In genomic region chr11:24267015-24267414, GRCh38 we compare ENCODE assay signal across 21 cellular contexts.
DNase-seq lines count a peak whose midpoint lies in the region; ATAC-seq and TF ChIP-seq lines count a peak whose summit lies in the region.
"Had no signal": no experiment of that assay in that cellular context is flagged by ENCODE, and none has a peak within 500 bp of the region (broad histone marks: within the 10 kb centered on the region; RNA-seq: fewer than 3 reads in every experiment).

No MANE protein-coding gene starts in this region.

- peak in 2 of 3 experiments; percentile 52 to 81 for DNase-seq in NCI-H1417 (lab: John Stamatoyannopoulos, UW)
- no peak for DNase-seq in NCI-H1417 treated with DMSO at 0.1 percent for 48 hours (lab: John Stamatoyannopoulos, UW)
- peak; percentile 50 for DNase-seq in GM23338 (ENCODE audit: low spot score)
- DNase-seq in glutamatergic neuron = peak; percentile 26
- DNase-seq in neural progenitor cell (ENCODE audit: low spot score) = peak; percentile 50
- DNase-seq in DMS79 (lab: John Stamatoyannopoulos, UW) = no peak
- DNase-seq in gastrocnemius medialis = no peak
- DNase-seq: CD4-positive, CD25-positive, alpha-beta regulatory T cell; COR-L47; DMS153; GOT3; Kasumi-1; MG63; NCI-H1048; NCI-H146; NCI-H2029 treated with DMSO at 0.1 percent for 48 hours; NCI-H226; NCI-H524 treated with DMSO at 0.1 percent for 48 hours; SHP77; SK-N-SH had no signal

- H3K4me3 Mint-ChIP-seq in GM23338 (no peak overlapping the region), glutamatergic neuron (ENCODE audit: unreplicated experiment) (no peak overlapping the region), neural progenitor cell (no peak overlapping the region)
- H3K4me3 Mint-ChIP-seq: B cell; CD4-positive, CD25-positive, alpha-beta regulatory T cell had no signal

- no peak for TF ChIP-seq CTCF in GM23338 (conservative IDR thresholded peaks at IDR 0.05; ENCODE audit: low read depth in 2 of 2)
- TF ChIP-seq CTCF in glutamatergic neuron (IDR thresholded peaks at IDR 0.05; ENCODE audit: partially characterized antibody, unreplicated experiment) = no peak
- no peak for TF ChIP-seq CTCF in neural progenitor cell (IDR thresholded peaks at IDR 0.05)
- TF ChIP-seq CTCF in gastrocnemius medialis (IDR thresholded peaks at IDR 0.05 in 4 of 5, conservative IDR thresholded peaks at IDR 0.05 in 1 of 5) = no peak

- no peaks in the 10 kb centered on the region for H3K9me2 ChIP-seq in GM23338 (ENCODE audit: insufficient read depth)
- H3K9me2 ChIP-seq: SK-N-SH had no signal

- H3K4me3 ChIP-seq in GM23338 (no peak overlapping the region), neural progenitor cell (no peak overlapping the region), gastrocnemius medialis (no peak overlapping the region)
- H3K4me3 ChIP-seq: MG63 had no signal

- no peak overlapping the region for H3K9ac ChIP-seq in neural progenitor cell
- H3K9ac ChIP-seq: SK-N-SH had no signal

- H3K27ac Mint-ChIP-seq in GM23338 (no peak overlapping the region), glutamatergic neuron (ENCODE audit: unreplicated experiment) (no peak overlapping the region), neural progenitor cell (peak overlapping the region; percentile 61)
- H3K27ac Mint-ChIP-seq: B cell; CD4-positive, CD25-positive, alpha-beta regulatory T cell had no signal

- peaks cover 2% of the 10 kb centered on the region for H3K27me3 Mint-ChIP-seq in GM23338 (ENCODE audit: insufficient read depth, low read depth, poor library complexity)
- no peaks in the 10 kb centered on the region for H3K27me3 Mint-ChIP-seq in glutamatergic neuron (ENCODE audit: unreplicated experiment)
- H3K27me3 Mint-ChIP-seq in neural progenitor cell (ENCODE audit: insufficient read depth, low read depth) = peaks cover 2% of the 10 kb centered on the region
- H3K27me3 Mint-ChIP-seq: B cell; CD4-positive, CD25-positive, alpha-beta regulatory T cell had no signal

- ATAC-seq in GM23338 (peak; percentile 35; the same call in 2 of the 3 replicates), gastrocnemius medialis (no peak)

- intact Hi-C loops in gastrocnemius medialis (cut with DNase I; ENCODE audit: low total_unique reads) = no loop called here

- H3K36me3 ChIP-seq in GM23338 (ENCODE audit: insufficient read depth) = no peaks in the 10 kb centered on the region
- no peaks in the 10 kb centered on the region for H3K36me3 ChIP-seq in neural progenitor cell
- no peaks in the 10 kb centered on the region for H3K36me3 ChIP-seq in gastrocnemius medialis
- H3K36me3 ChIP-seq: MG63 had no signal

- H3K79me2 ChIP-seq in GM23338 (replicated peaks; ENCODE audit: insufficient read depth) (no peaks in the 10 kb centered on the region), neural progenitor cell (ENCODE audit: low read depth) (no peaks in the 10 kb centered on the region)

- H3K27me3 ChIP-seq in GM23338 (ENCODE audit: insufficient read depth) (no peaks in the 10 kb centered on the region), neural progenitor cell (no peaks in the 10 kb centered on the region), gastrocnemius medialis (no peaks in the 10 kb centered on the region)
- H3K27me3 ChIP-seq: MG63 had no signal

- H3K36me3 Mint-ChIP-seq in GM23338 (ENCODE audit: low read depth) (no peaks in the 10 kb centered on the region), glutamatergic neuron (ENCODE audit: unreplicated experiment) (no peaks in the 10 kb centered on the region), neural progenitor cell (no peaks in the 10 kb centered on the region)
- H3K36me3 Mint-ChIP-seq: CD4-positive, CD25-positive, alpha-beta regulatory T cell had no signal

- in situ Hi-C loops in gastrocnemius medialis (cut with MboI; ENCODE audit: low sequenced_read_pairs in 4 of 4) = no loop called here

- H3K9me3 Mint-ChIP-seq in GM23338 (peaks cover 4% of the 10 kb centered on the region; the same call in 1 of the 3 replicates), glutamatergic neuron (ENCODE audit: unreplicated experiment) (no peaks in the 10 kb centered on the region), neural progenitor cell (peaks cover 9% of the 10 kb centered on the region)

- H4K20me1 ChIP-seq in GM23338 (replicated peaks; ENCODE audit: insufficient read depth) (no peaks in the 10 kb centered on the region), neural progenitor cell (ENCODE audit: low read depth) (no peaks in the 10 kb centered on the region)

- no peak overlapping the region for H2AFZ ChIP-seq in GM23338
- H2AFZ ChIP-seq in neural progenitor cell (replicated peaks) = no peak overlapping the region

- H3K27ac ChIP-seq in GM23338 (ENCODE audit: low read depth) (no peak overlapping the region), neural progenitor cell (no peak overlapping the region), gastrocnemius medialis (no peak overlapping the region)

- H3K4me1 ChIP-seq in GM23338 (ENCODE audit: insufficient read depth) (no peaks in the 10 kb centered on the region), neural progenitor cell (no peaks in the 10 kb centered on the region), gastrocnemius medialis (no peaks in the 10 kb centered on the region)

- H3K4me2 ChIP-seq in GM23338 = no peak overlapping the region
- H3K4me2 ChIP-seq in neural progenitor cell = no peak overlapping the region
- H3K4me2 ChIP-seq: SK-N-SH had no signal

- H3K9me3 ChIP-seq in neural progenitor cell (ENCODE audit: low read depth) = no peaks in the 10 kb centered on the region
- H3K9me3 ChIP-seq in gastrocnemius medialis = no peaks in the 10 kb centered on the region
- H3K9me3 ChIP-seq: MG63, SK-N-SH had no signal

- no peaks in the 10 kb centered on the region for H3K4me1 Mint-ChIP-seq in GM23338
- peaks cover 1% of the 10 kb centered on the region for H3K4me1 Mint-ChIP-seq in glutamatergic neuron (ENCODE audit: low read depth, unreplicated experiment)
- peaks cover 7% of the 10 kb centered on the region for H3K4me1 Mint-ChIP-seq in neural progenitor cell
- H3K4me1 Mint-ChIP-seq: B cell; CD4-positive, CD25-positive, alpha-beta regulatory T cell had no signal

- H3F3A ChIP-seq in GM23338 (replicated peaks; ENCODE audit: low read depth) = no peaks in the 10 kb centered on the region
- no peaks in the 10 kb centered on the region for H3F3A ChIP-seq in neural progenitor cell (ENCODE audit: low read depth)

- no peak for TF ChIP-seq POLR2A in gastrocnemius medialis (IDR thresholded peaks at IDR 0.05)

TF ChIP-seq in GM23338, 12 proteins besides CTCF, POLR2A, EP300 and RAD21 (continues in another document):
- no peak for TF ChIP-seq ZNF114 (CRISPR knock-in tag; IDR thresholded peaks at IDR 0.05)
- no peak for TF ChIP-seq NANOG (IDR thresholded peaks at IDR 0.05; ENCODE audit: borderline replicate concordance)
- no peak for TF ChIP-seq CREB1 (CRISPR knock-in tag; IDR thresholded peaks at IDR 0.05; ENCODE audit: low read depth)
- no peak for TF ChIP-seq ZNF331 (CRISPR knock-in tag; IDR thresholded peaks at IDR 0.05; ENCODE audit: low read depth)
- no peak for TF ChIP-seq JUNB (IDR thresholded peaks at IDR 0.05; ENCODE audit: unreplicated experiment)
- TF ChIP-seq ETS1 (IDR thresholded peaks at IDR 0.05) = no peak
- no peak for TF ChIP-seq EZH2 (IDR thresholded peaks at IDR 0.05; ENCODE audit: low read depth, unreplicated experiment)
- TF ChIP-seq STAT1 (IDR thresholded peaks at IDR 0.05; ENCODE audit: unreplicated experiment) = no peak
- no peak for TF ChIP-seq EZH2phosphoT487 (IDR thresholded peaks at IDR 0.05; ENCODE audit: unreplicated experiment)

Comparison
In these comparisons a context has a peak if more than half of its experiments do, and no peak if none do; other contexts are left out.
1. DNase-seq: peak in NCI-H1417 (2 of 3), GM23338 (single experiment), glutamatergic neuron (single experiment) and neural progenitor cell (single experiment); none in NCI-H1417 treated with DMSO at 0.1 percent for 48 hours (single experiment), DMS79 (single experiment) and gastrocnemius medialis (0 of 2).